10 cellular contexts compared by ENCODE assay signal in the genomic region with DNA sequence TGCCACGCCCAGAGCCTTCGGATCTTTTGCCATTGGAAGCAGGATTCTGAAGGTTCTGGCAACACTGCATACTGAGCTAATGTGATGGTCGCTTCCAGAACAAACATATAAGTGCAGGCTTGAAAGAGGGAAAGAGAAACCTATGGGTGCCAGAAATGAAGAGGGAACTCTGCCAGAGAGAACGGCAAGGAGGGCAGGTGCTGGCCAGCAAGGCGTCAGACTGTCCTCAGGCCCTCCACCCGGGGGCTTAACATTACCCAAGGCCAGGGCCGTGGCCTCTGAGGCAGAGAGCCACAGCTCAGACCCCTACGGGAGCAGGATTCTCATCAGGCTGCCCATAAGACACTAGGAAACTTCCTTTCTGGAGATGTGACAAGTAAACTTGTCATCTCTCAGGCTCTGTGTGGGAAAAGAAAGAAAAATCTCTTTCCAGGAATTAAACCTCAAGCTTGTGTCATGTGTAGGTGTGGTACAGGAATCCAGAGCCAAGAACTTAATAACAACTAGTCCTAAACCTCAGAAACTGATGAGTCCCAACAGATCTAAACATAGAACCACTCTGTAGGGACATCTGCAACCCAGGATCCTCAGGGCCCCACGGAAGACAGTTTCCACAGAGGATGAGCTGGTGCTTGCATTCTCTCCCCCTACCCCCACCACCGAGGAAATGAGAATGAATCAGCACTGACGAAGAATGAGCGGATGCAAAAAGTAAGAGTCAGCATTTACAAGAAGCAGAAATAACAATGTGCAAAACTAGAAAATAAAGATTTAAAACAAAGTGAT.
DNase-seq lines count a peak whose midpoint lies in the region; ATAC-seq and TF ChIP-seq lines count a peak whose summit lies in the region.
"Had no signal": no experiment of that assay in that cellular context is flagged by ENCODE, and none has a peak within 500 bp of the region (broad histone marks: within the 10 kb centered on the region; RNA-seq: fewer than 3 reads in every experiment).

No MANE protein-coding gene starts in this region.

- TF ChIP-seq CTCF in thoracic aorta (IDR thresholded peaks at IDR 0.05) = no peak

- DNase-seq in activated naive CD4-positive, alpha-beta T cell treated with Interleukin-2 at 50 U/mL for 16 hours = peak; percentile 40
- DNase-seq in activated naive CD4-positive, alpha-beta T cell (lab: John Stamatoyannopoulos, UW) = no peak
- DNase-seq in activated T-helper 9 cell treated with anti-CD3 and anti-CD28 coated beads, Interleukin-2, amount 50 U/mL, for 16 hours (ENCODE audit: low read depth) = peak; percentile 10
- DNase-seq in left ventricle myocardium superior (no peak), thoracic aorta (ENCODE audit: low spot score) (no peak), NCI-H2171 treated with DMSO at 0.1 percent for 48 hours (lab: John Stamatoyannopoulos, UW) (no peak)
- DNase-seq: mesendoderm, NCI-H2081 treated with DMSO at 0.1 percent for 48 hours had no signal

- H3K27me3 ChIP-seq in thoracic aorta (replicated peaks; ENCODE audit: insufficient read depth) = no peaks in the 10 kb centered on the region

- peak overlapping the region in 1 of 2 donors; percentile 7 for H3K27ac ChIP-seq in thoracic aorta

- peak overlapping the region; percentile 37 for H3K4me3 ChIP-seq in thoracic aorta

- H3K36me3 ChIP-seq in thoracic aorta = no peaks in the 10 kb centered on the region

- ATAC-seq in left ventricle myocardium superior (peak; percentile 55), thoracic aorta (ENCODE audit: insufficient number of reproducible peaks, low FRiP score, low read depth) (no peak), GM21576 (IDR thresholded peaks at IDR 0.05; ENCODE audit: unreplicated experiment) (no peak), GM21423 (IDR thresholded peaks at IDR 0.05; ENCODE audit: unreplicated experiment) (no peak)

- no peaks in the 10 kb centered on the region for H3K9me3 ChIP-seq in thoracic aorta

- intact Hi-C loops in left ventricle myocardium superior (cut with micrococcal nuclease) = no loop called here

- peaks cover 16 to 25% of the 10 kb centered on the region in 2 donors for H3K4me1 ChIP-seq in thoracic aorta (ENCODE audit: control insufficient read depth in 1 of 2, low read depth in 2 of 2)

Comparison
In these comparisons a context has a peak if more than half of its experiments do, and no peak if none do; other contexts are left out.
1. DNase-seq: peak in activated naive CD4-positive, alpha-beta T cell treated with Interleukin-2 at 50 U/mL for 16 hours (single experiment) and activated T-helper 9 cell treated with anti-CD3 and anti-CD28 coated beads, Interleukin-2, amount 50 U/mL, for 16 hours (single experiment); none in activated naive CD4-positive, alpha-beta T cell (0 of 4), left ventricle myocardium superior (single experiment), thoracic aorta (single experiment) and NCI-H2171 treated with DMSO at 0.1 percent for 48 hours (single experiment).